In the genomic region with DNA sequence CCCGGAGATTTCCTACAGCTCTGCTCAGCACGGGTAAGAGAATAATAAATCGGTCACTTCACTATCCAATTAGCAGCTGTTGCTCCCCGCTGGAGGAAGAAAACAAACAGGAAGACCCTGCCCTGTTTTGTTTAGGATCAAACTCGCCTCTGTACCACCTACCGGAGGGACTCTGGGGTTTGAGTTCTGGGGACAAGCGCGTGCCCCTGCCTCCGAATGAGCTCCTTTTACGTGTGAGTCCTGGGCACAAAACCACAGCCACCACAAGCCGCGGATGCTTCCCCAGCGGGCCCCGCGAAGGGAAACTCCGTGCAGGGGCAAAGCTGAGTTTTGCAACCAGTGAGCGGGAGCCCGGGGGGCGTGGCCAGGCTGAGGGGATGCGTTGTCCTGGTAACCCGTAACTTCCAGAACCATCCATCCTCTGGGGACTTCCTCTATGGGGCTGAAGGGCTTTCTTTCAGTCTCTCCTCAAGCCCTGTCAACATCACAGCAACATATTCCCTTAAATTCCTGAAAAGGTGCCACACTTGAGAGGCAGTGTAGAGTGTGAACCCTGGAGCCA, we compare ENCODE assay signal across 8 cellular contexts.
DNase-seq lines count a peak whose midpoint lies in the region; ATAC-seq, FAIRE-seq and TF ChIP-seq lines count a peak whose summit lies in the region.

No MANE protein-coding gene starts in this region.

- no peaks in the 10 kb centered on the region for H3K79me2 ChIP-seq in HepG2 (ENCODE audit: insufficient read depth, low read length)

- TF ChIP-seq EP300 in HepG2 (IDR thresholded peaks at IDR 0.05; ENCODE audit: low read depth in 2 of 2, low read length in 2 of 2) = no peak
- no peak for TF ChIP-seq EP300 in HepG2 (CRISPR knock-in tag; IDR thresholded peaks at IDR 0.05; ENCODE audit: borderline replicate concordance)

- no TSS peak for BruUV-seq in HepG2 (replicated peaks; lab: Mats Ljungman, UMichigan)

- peaks cover 11% of the 10 kb centered on the region for H3K27me3 ChIP-seq in colonic mucosa
- H3K27me3 ChIP-seq in HepG2 (ENCODE audit: control insufficient read depth in 1 of 2, insufficient read depth in 2 of 2, low read length in 2 of 2) = peaks cover 4 to 18% of the 10 kb centered on the region in 2 experiments; a peak in 3 of 5 replicates

- peak; percentile 17 for DNase-seq in HFFc6
- DNase-seq in NCI-H128 (lab: John Stamatoyannopoulos, UW; ENCODE audit: unreplicated experiment) = peak; percentile 74
- DNase-seq in activated CD4-positive, alpha-beta T cell treated with anti-CD3 and anti-CD28 coated beads for 24 hours (ENCODE audit: low read depth in 2 of 2) = peak; percentile 75 to 87
- DNase-seq in colonic mucosa = peak; percentile 75
- no peak for DNase-seq in HepG2 (ENCODE audit: low spot score)
- peak; percentile 90 for DNase-seq in stimulated activated CD4-positive, alpha-beta T cell treated with anti-CD3 and anti-CD28 coated beads, Interleukin-1b, Interleukin-23, amount 100 ng/mL, for 48 hours
- no peak for DNase-seq in NCI-H226

- peak; percentile 47 for TF ChIP-seq POLR2A in GM15510 (IDR thresholded peaks at IDR 0.05; ENCODE audit: borderline replicate concordance, extremely low read depth, insufficient read length)
- no peak for TF ChIP-seq POLR2A in HepG2 (IDR thresholded peaks at IDR 0.05; ENCODE audit: insufficient read depth in 1 of 2, low read depth in 2 of 2, low read length in 2 of 2)

- FAIRE-seq in HepG2 (lab: Jason Lieb, UNC) = no peak

- H3K9me3 ChIP-seq in colonic mucosa = no peaks in the 10 kb centered on the region
- no peaks in the 10 kb centered on the region for H3K9me3 ChIP-seq in HepG2 (ENCODE audit: low read length)

- in situ Hi-C loops in HepG2 (cut with HindIII; ENCODE audit: extremely low pct_ligation_motif_present, low pct_unique_long_range_greater_than_20kb) = no loop called here

- H3K27ac ChIP-seq in colonic mucosa = peak overlapping the region; percentile 36
- H3K27ac ChIP-seq in HepG2 (ENCODE audit: extremely low read length, insufficient read depth, low read length) = no peak overlapping the region

- CTCF ChIA-PET in HepG2 (lab: Yijun Ruan, JAX; ENCODE audit: low intra/inter-chr PET ratio, low total read pairs) = no interaction called here

- H3K4me1 Mint-ChIP-seq in HFFc6 (ENCODE audit: low read depth) = peaks cover 8% of the 10 kb centered on the region; the same call in 1 of the 2 replicates

- H4K20me1 ChIP-seq in HepG2 (ENCODE audit: insufficient read depth, low read length) = no peaks in the 10 kb centered on the region

- peak overlapping the region; percentile 47; the same call in 1 of the 2 replicates for H3K4me2 ChIP-seq in HepG2 (ENCODE audit: low read depth, low read length)

- H3K9me3 Mint-ChIP-seq in HFFc6 = no peaks in the 10 kb centered on the region; the same call in 1 of the 2 replicates

- H3K4me1 ChIP-seq in colonic mucosa = no peaks in the 10 kb centered on the region
- no peaks in the 10 kb centered on the region for H3K4me1 ChIP-seq in HepG2 (ENCODE audit: insufficient read depth, low read length)

- POLR2A ChIA-PET in HepG2 (lab: Yijun Ruan, JAX) = no interaction called here

- ATAC-seq in HepG2 = peak; percentile 56

- peak overlapping the region; percentile 27 to 41 for H3K9ac ChIP-seq in colonic mucosa (ENCODE audit: low read depth in 2 of 2, low read length in 2 of 2)
- H3K9ac ChIP-seq in HepG2 (ENCODE audit: insufficient read depth, low read depth, low read length) = no peak overlapping the region

- no peaks in the 10 kb centered on the region for H3K36me3 Mint-ChIP-seq in HFFc6 (ENCODE audit: low read depth)

- WGBS in HepG2 (ENCODE audit: low lambda C conversion rate) = 9% methylated on average over 10 of the region's 21 CpGs

- H3K4me3 Mint-ChIP-seq in HFFc6 = peak overlapping the region; percentile 74

- peaks cover 49% of the 10 kb centered on the region for H3K27me3 Mint-ChIP-seq in HFFc6 (ENCODE audit: insufficient read depth)

- TF ChIP-seq CTCF in HFFc6 (IDR thresholded peaks at IDR 0.05) (no peak), colonic mucosa (IDR thresholded peaks at IDR 0.05) (no peak), HepG2 (CRISPR knock-in tag; IDR thresholded peaks at IDR 0.05) (no peak)

- no peaks in the 10 kb centered on the region for H3K36me3 ChIP-seq in colonic mucosa
- H3K36me3 ChIP-seq in HepG2 (replicated peaks in 1 of 2; ENCODE audit: control insufficient read depth in 1 of 2, insufficient read depth in 2 of 2, low read length in 2 of 2) = no peaks in the 10 kb centered on the region

- H2AFZ ChIP-seq in HepG2 (ENCODE audit: low read length) = no peak overlapping the region

- no peak overlapping the region for H3K27ac Mint-ChIP-seq in HFFc6

- peak overlapping the region; percentile 17 for H3K4me3 ChIP-seq in colonic mucosa
- peak overlapping the region in 1 of 3 experiments; percentile 10; a peak in 1 of 6 replicates for H3K4me3 ChIP-seq in HepG2 (replicated peaks in 1 of 3; ENCODE audit: insufficient read depth in 1 of 3, low read depth in 2 of 3, low read length in 3 of 3)

- TF ChIP-seq RAD21 in HepG2 (CRISPR knock-in tag; IDR thresholded peaks at IDR 0.05) = no peak

- intact Hi-C loops in colonic mucosa (cut with DNase I) (no loop called here), HepG2 (cut with micrococcal nuclease; ENCODE audit: unreplicated experiment) (no loop called here)

TF ChIP-seq in HepG2, 621 proteins besides CTCF, POLR2A, EP300 and RAD21:
- TF ChIP-seq, protein P1, sequence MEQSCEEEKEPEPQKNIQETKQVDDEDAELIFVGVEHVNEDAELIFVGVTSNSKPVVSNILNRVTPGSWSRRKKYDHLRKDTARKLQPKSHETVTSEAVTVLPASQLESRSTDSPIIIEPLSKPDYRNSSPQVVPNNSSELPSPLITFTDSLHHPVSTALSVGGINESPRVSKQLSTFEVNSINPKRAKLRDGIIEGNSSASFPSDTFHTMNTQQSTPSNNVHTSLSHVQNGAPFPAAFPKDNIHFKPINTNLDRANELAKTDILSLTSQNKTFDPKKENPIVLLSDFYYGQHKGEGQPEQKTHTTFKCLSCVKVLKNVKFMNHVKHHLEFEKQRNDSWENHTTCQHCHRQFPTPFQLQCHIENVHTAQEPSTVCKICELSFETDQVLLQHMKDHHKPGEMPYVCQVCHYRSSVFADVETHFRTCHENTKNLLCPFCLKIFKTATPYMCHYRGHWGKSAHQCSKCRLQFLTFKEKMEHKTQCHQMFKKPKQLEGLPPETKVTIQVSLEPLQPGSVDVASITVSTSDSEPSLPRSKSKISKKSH (CRISPR knock-in tag; IDR thresholded peaks at IDR 0.05; ENCODE audit: borderline replicate concordance) = no peak
- peak; percentile 5; the same call in 1 of the 2 replicates for TF ChIP-seq RFX1 (IDR thresholded peaks at IDR 0.05)

Comparison
In these comparisons a context has a peak if more than half of its experiments do, and no peak if none do; other contexts are left out.
1. DNase-seq: peak in HFFc6 (single experiment), NCI-H128 (single experiment), activated CD4-positive, alpha-beta T cell treated with anti-CD3 and anti-CD28 coated beads for 24 hours (2 of 2), colonic mucosa (single experiment) and stimulated activated CD4-positive, alpha-beta T cell treated with anti-CD3 and anti-CD28 coated beads, Interleukin-1b, Interleukin-23, amount 100 ng/mL, for 48 hours (single experiment); none in HepG2 (single experiment) and NCI-H226 (single experiment).